In the genomic region with DNA sequence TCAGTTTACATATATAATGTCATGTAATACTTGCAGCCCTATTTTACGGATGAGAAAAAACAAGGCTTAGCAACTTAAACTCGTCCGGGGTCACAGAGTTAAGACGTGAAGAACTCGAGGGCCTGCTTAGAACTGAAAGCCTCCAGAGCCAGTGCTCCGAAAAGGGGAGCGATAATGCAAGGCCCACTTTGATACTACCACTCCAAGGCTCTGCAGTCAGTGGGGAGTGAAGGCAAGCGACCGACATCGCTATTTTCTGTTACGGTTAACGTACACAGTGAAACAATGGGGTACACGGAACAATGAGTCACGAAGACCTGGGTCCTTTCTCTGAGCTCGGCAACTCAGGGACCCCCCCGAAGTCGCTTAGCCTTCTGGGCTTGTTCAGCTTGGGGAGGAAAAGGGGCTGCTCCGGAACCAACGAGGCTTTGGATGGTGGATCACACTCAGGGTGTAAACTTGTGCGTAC, we compare ENCODE assay signal across 8 cellular contexts. TPM values are rescaled to one million over a fixed set of nuclear protein-coding genes. Genes with fewer than 3 reads are reported as not detected.
A peak's percentile ranks its signal among the peaks of the same experiment; 100 is the strongest.
DNase-seq lines count a peak whose midpoint lies in the region; ATAC-seq and TF ChIP-seq lines count a peak whose summit lies in the region.

No MANE protein-coding gene starts in this region.

- no peak overlapping the region for H3K4me3 ChIP-seq in KMS-11 (IDR thresholded peaks at IDR 0.05; ENCODE audit: insufficient read depth, low read depth, low read length)
- H3K4me3 ChIP-seq in brain microvascular endothelial cell (ENCODE audit: low read depth, low read length): peak overlapping the region; percentile 92
- peak overlapping the region; percentile 97 for H3K4me3 ChIP-seq in lung
- peak overlapping the region; percentile 75 for H3K4me3 ChIP-seq in urinary bladder (ENCODE audit: low read depth, low read length)

- H4K20me1 ChIP-seq in KMS-11 (ENCODE audit: insufficient read depth): peaks cover 9% of the 10 kb centered on the region; the same call in 1 of the 2 replicates

- peaks cover 43% of the 10 kb centered on the region for H3K4me1 ChIP-seq in KMS-11 (ENCODE audit: low read depth, poor library complexity, severe bottlenecking)
- peaks cover 5 to 14% of the 10 kb centered on the region in 2 donors for H3K4me1 ChIP-seq in lung (ENCODE audit: control insufficient read depth in 2 of 2, insufficient read depth in 2 of 2, low read length in 2 of 2)
- no peaks in the 10 kb centered on the region for H3K4me1 ChIP-seq in urinary bladder (ENCODE audit: insufficient read depth)

- H3K27me3 ChIP-seq in KMS-11 (ENCODE audit: insufficient read depth, low read depth): no peaks in the 10 kb centered on the region
- no peaks in the 10 kb centered on the region for H3K27me3 ChIP-seq in brain microvascular endothelial cell (replicated peaks)
- H3K27me3 ChIP-seq in lung (ENCODE audit: control insufficient read depth, insufficient read depth): no peaks in the 10 kb centered on the region

- TF ChIP-seq CTCF in KMS-11 (conservative IDR thresholded peaks at IDR 0.05; ENCODE audit: low read depth, low read length): no peak
- no peak for TF ChIP-seq CTCF in brain microvascular endothelial cell (IDR thresholded peaks at IDR 0.05; ENCODE audit: low read depth, low read length, missing control alignments)
- TF ChIP-seq CTCF in lung (IDR thresholded peaks at IDR 0.05; ENCODE audit: control extremely low read depth, extremely low read depth): no peak

- H3K79me2 ChIP-seq in KMS-11 (ENCODE audit: insufficient read depth, low read depth): peaks cover 53% of the 10 kb centered on the region

- peak overlapping the region; percentile 91 for H3K4me2 ChIP-seq in KMS-11

- DNase-seq in activated T-cell treated with anti-CD3 and anti-CD28 coated beads, Interleukin-2, amount 50 U/mL, for 72 hours: no peak
- no peak for DNase-seq in activated T-cell treated with anti-CD3 and anti-CD28 coated beads for 4 hours
- no peak for DNase-seq in brain microvascular endothelial cell
- DNase-seq in lung (ENCODE audit: low spot score): no peak
- DNase-seq in NCI-H2196 (lab: John Stamatoyannopoulos, UW; ENCODE audit: unreplicated experiment): no peak
- DNase-seq in activated CD4-positive, alpha-beta T cell treated with anti-CD3 and anti-CD28 coated beads for 4 hours: no peak

- H3K36me3 ChIP-seq in KMS-11 (ENCODE audit: insufficient read depth) (no peaks in the 10 kb centered on the region), brain microvascular endothelial cell (replicated peaks) (peaks cover 3% of the 10 kb centered on the region), lung (ENCODE audit: control insufficient read depth in 2 of 2, insufficient read depth in 2 of 2, low read length in 2 of 2) (no peaks in the 10 kb centered on the region), urinary bladder (ENCODE audit: insufficient read depth) (no peaks in the 10 kb centered on the region)

- no peaks in the 10 kb centered on the region for H3K9me3 Mint-ChIP-seq in activated T-cell treated with anti-CD3 and anti-CD28 coated beads, Interleukin-2, amount 50 U/mL, for 72 hours

- peak overlapping the region; percentile 75; the same call in 1 of the 2 replicates for H2AFZ ChIP-seq in KMS-11 (ENCODE audit: low read depth)

- H3K9ac ChIP-seq in KMS-11: peak overlapping the region; percentile 94

- WGBS in lung, 2 donors: 6 to 8% methylated on average over 20 of the region's 20 CpGs
- WGBS in urinary bladder: 4% methylated on average over 20 of the region's 20 CpGs

- peaks cover 8% of the 10 kb centered on the region for H3K27me3 Mint-ChIP-seq in activated T-cell treated with anti-CD3 and anti-CD28 coated beads, Interleukin-2, amount 50 U/mL, for 72 hours (ENCODE audit: low read depth)

- H3K27ac Mint-ChIP-seq in activated T-cell treated with anti-CD3 and anti-CD28 coated beads, Interleukin-2, amount 50 U/mL, for 72 hours: peak overlapping the region; percentile 97

- peaks cover 41% of the 10 kb centered on the region for H3K4me1 Mint-ChIP-seq in activated T-cell treated with anti-CD3 and anti-CD28 coated beads, Interleukin-2, amount 50 U/mL, for 72 hours (ENCODE audit: low read depth)

- peak; percentile 28 to 57 for ATAC-seq in activated T-cell treated with anti-CD3 and anti-CD28 coated beads, Interleukin-2, amount 50 U/mL, for 72 hours (replicated peaks in 1 of 2)
- ATAC-seq in lung (ENCODE audit: insufficient read depth, low FRiP score): peak; percentile 4

- peak overlapping the region; percentile 91 for H3K27ac ChIP-seq in KMS-11
- peak overlapping the region; percentile 97 for H3K27ac ChIP-seq in brain microvascular endothelial cell
- H3K27ac ChIP-seq in lung (ENCODE audit: low read depth in 1 of 2, low read length in 1 of 2): peak overlapping the region; percentile 96 to 100
- H3K27ac ChIP-seq in urinary bladder (ENCODE audit: low read depth): peak overlapping the region; percentile 98

- H3K36me3 Mint-ChIP-seq in activated T-cell treated with anti-CD3 and anti-CD28 coated beads, Interleukin-2, amount 50 U/mL, for 72 hours (ENCODE audit: insufficient read depth in 2 of 2): peaks cover 2 to 9% of the 10 kb centered on the region in 2 donors

- no peaks in the 10 kb centered on the region for H3K9me3 ChIP-seq in lung (ENCODE audit: control insufficient read depth in 2 of 2, insufficient read depth in 1 of 2, low read length in 1 of 2)

- H3K4me3 Mint-ChIP-seq in activated T-cell treated with anti-CD3 and anti-CD28 coated beads, Interleukin-2, amount 50 U/mL, for 72 hours: peak overlapping the region; percentile 92 to 99

- in situ Hi-C loops in brain microvascular endothelial cell (cut with HindIII; ENCODE audit: low pct_ligation_motif_present, low sequenced_read_pairs): no loop called here

RNA-seq across cellular contexts. Expression of a gene that starts 1.0 kb away (rescaled TPM):
- total RNA-seq in activated T-cell treated with anti-CD3 and anti-CD28 coated beads, Interleukin-2, amount 50 U/mL, for 72 hours: 10 to 100 TPM; 74.7 to 90.0 TPM
- 100 to 1,000 TPM in 1 of 2 donors, 10 to 100 TPM in 1; 80.1 to 114 TPM for total RNA-seq in lung
- 10 to 100 TPM; 70.0 to 74.1 TPM for polyA plus RNA-seq in lung
- total RNA-seq in urinary bladder: 124 TPM
- 69.9 TPM for polyA plus RNA-seq in urinary bladder
